ENCODE assay signal across 8 cellular contexts in the genomic region with DNA sequence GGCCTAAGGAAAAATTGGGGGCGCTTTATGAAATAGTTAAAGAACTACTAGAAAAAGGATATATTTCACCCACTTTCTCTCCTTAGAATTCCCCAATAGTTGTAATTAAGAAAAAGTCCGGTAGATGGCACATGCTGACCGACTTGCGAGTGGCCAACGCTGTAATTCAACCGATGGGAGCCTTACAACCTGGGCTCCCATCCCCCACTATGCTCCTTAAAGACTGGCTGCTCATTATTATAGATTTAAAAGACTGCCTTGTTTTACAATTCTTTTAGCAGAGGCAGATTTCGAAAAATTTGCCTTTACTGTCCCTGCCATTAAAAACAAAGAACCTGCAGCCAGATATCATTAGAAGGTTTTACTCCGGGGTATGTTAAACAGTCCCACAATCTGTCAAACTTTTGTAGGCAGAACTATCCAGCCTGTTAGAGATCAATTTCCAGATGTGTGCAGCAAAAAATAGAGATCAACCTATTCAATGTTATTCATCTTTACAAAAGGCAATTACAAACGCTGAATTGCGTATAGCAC. TPM values are rescaled to one million over a fixed set of nuclear protein-coding genes. Genes with fewer than 3 reads are reported as not detected.
DNase-seq lines count a peak whose midpoint lies in the region; ATAC-seq and TF ChIP-seq lines count a peak whose summit lies in the region.

No MANE protein-coding gene starts in this region.

- H3K4me3 ChIP-seq in BLaER1 (peak overlapping the region; percentile 72), WERI-Rb-1 (ENCODE audit: low read depth, low read length) (peak overlapping the region; percentile 47), lower lobe of right lung (peak overlapping the region; percentile 62)
- peak overlapping the region; percentile 76 for H3K4me3 ChIP-seq in effector memory CD4-positive, alpha-beta T cell (ENCODE audit: insufficient read depth, low read depth, low read length, poor library complexity, severe bottlenecking)

- H3K4me1 ChIP-seq in BLaER1 (peaks cover 7% of the 10 kb centered on the region; the same call in 1 of the 2 replicates), lower lobe of right lung (no peaks in the 10 kb centered on the region)
- H3K4me1 ChIP-seq in effector memory CD4-positive, alpha-beta T cell (ENCODE audit: control insufficient read depth, insufficient read depth, low read length, poor library complexity, severe bottlenecking): peaks cover 11% of the 10 kb centered on the region

- no peaks in the 10 kb centered on the region for H3K36me3 ChIP-seq in BLaER1
- no peaks in the 10 kb centered on the region for H3K36me3 ChIP-seq in WERI-Rb-1
- no peaks in the 10 kb centered on the region for H3K36me3 ChIP-seq in effector memory CD4-positive, alpha-beta T cell (ENCODE audit: control insufficient read depth, insufficient read depth, low read length)
- no peaks in the 10 kb centered on the region for H3K36me3 ChIP-seq in lower lobe of right lung

- intact Hi-C loops in lower lobe of right lung (cut with DNase I): no loop called here

- H4K20me1 ChIP-seq in BLaER1: no peaks in the 10 kb centered on the region

- H3K27me3 ChIP-seq in BLaER1 (no peaks in the 10 kb centered on the region), WERI-Rb-1 (ENCODE audit: insufficient read depth, low read depth, severe bottlenecking) (peaks cover 88% of the 10 kb centered on the region), lower lobe of right lung (ENCODE audit: low read depth) (no peaks in the 10 kb centered on the region)
- no peaks in the 10 kb centered on the region for H3K27me3 ChIP-seq in effector memory CD4-positive, alpha-beta T cell (replicated peaks; ENCODE audit: control insufficient read depth, insufficient read depth, low read length, poor library complexity, severe bottlenecking)

- peak; percentile 82 for DNase-seq in NCI-H2196 (lab: John Stamatoyannopoulos, UW; ENCODE audit: unreplicated experiment)
- peak; percentile 75 for DNase-seq in WERI-Rb-1
- DNase-seq in effector memory CD4-positive, alpha-beta T cell: peak in 2 of 3 donors; percentile 18 to 39
- peak; percentile 60 for DNase-seq in lower lobe of right lung
- DNase-seq in stimulated activated naive CD4-positive, alpha-beta T cell (lab: John Stamatoyannopoulos, UW): peak in 5 of 6 experiments; percentile 28 to 75 (median 41)

- TF ChIP-seq CTCF in WERI-Rb-1 (IDR thresholded peaks at IDR 0.05; ENCODE audit: low read depth, low read length): peak; percentile 48
- TF ChIP-seq CTCF in lower lobe of right lung (IDR thresholded peaks at IDR 0.05): peak; percentile 71

- ATAC-seq in GM18909 (IDR thresholded peaks at IDR 0.05; ENCODE audit: poor library complexity, unreplicated experiment): peak; percentile 80
- peak; percentile 64 for ATAC-seq in HG03159 (IDR thresholded peaks at IDR 0.05; ENCODE audit: unreplicated experiment)
- ATAC-seq in lower lobe of right lung: peak; percentile 93 to 95

- H3K9ac ChIP-seq in BLaER1: peak overlapping the region; percentile 77

- H3K27ac ChIP-seq in BLaER1: peak overlapping the region; percentile 58
- H3K27ac ChIP-seq in WERI-Rb-1: no peak overlapping the region
- H3K27ac ChIP-seq in effector memory CD4-positive, alpha-beta T cell (ENCODE audit: insufficient read depth, low read length, poor library complexity, severe bottlenecking): no peak overlapping the region
- peak overlapping the region; percentile 78 for H3K27ac ChIP-seq in lower lobe of right lung

- peak overlapping the region; percentile 91 for H3K4me2 ChIP-seq in BLaER1

- peaks cover 5% of the 10 kb centered on the region; the same call in 1 of the 2 replicates for H3K9me3 ChIP-seq in BLaER1
- H3K9me3 ChIP-seq in WERI-Rb-1 (ENCODE audit: severe bottlenecking): peaks cover 3% of the 10 kb centered on the region
- H3K9me3 ChIP-seq in effector memory CD4-positive, alpha-beta T cell (ENCODE audit: control insufficient read depth, low read length): no peaks in the 10 kb centered on the region
- no peaks in the 10 kb centered on the region for H3K9me3 ChIP-seq in lower lobe of right lung

RNA-seq across cellular contexts. Expression of gene PRSS16, which starts 58.5 kb away (rescaled TPM):
- total RNA-seq in lower lobe of right lung: 13.4 TPM

Comparison
In these comparisons a context has a peak if more than half of its experiments do, and no peak if none do; other contexts are left out.
1. H3K27ac ChIP-seq: peak in BLaER1 (single experiment) and lower lobe of right lung (single experiment); none in WERI-Rb-1 (single experiment) and effector memory CD4-positive, alpha-beta T cell (single experiment).
2. DNase-seq: peak in every context shown above with its lines; median percentile 82 in NCI-H2196; 75 in WERI-Rb-1; 60 in lower lobe of right lung; 41 in stimulated activated naive CD4-positive, alpha-beta T cell; 28 in effector memory CD4-positive, alpha-beta T cell.
3. Peak in every context shown above with its lines, with median percentiles within 50 percentile points of each other: H3K4me3 ChIP-seq and ATAC-seq.